ENCODE assay signal across 6 cellular contexts in the genomic region with DNA sequence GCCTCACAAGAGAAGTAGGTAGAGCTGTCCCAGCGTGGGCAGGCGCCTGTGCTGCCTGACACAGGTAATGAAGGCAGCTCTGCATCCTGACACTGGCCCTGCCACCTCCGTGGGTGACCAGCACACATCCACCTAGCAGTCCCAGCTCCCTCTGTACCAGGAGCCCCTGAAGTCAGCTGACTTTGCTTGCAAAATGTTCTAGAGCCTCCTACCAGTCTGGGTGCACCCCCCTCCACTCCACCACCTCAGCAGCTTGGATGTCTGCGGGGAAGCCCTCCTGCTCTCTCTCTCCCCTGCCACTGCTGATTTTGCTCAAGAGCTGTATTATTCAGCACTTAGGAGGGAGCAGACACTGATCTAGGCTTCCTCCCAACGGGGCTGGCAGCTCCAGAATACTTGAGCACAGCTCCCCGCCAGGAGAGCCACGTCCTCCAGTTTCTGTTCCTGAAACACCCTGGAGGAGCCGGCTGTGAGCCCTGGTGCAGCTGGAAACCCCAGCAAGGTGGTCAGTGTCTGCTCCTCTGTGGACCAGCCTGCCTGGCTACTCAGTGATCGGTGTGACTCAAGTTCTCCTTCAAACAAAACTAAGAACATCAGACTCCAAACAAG. TPM values are rescaled to one million over a fixed set of nuclear protein-coding genes. Genes with fewer than 3 reads are reported as not detected.
DNase-seq lines count a peak whose midpoint lies in the region; ATAC-seq, FAIRE-seq and TF ChIP-seq lines count a peak whose summit lies in the region.

No MANE protein-coding gene starts in this region.

- H3K36me3 ChIP-seq in WERI-Rb-1 (no peaks in the 10 kb centered on the region), aorta (ENCODE audit: control insufficient read depth in 1 of 2, insufficient read depth in 2 of 2, low read length in 1 of 2) (no peaks in the 10 kb centered on the region)

- WGBS in aorta, 2 donors, result 27 to 30% methylated on average over 9 of the region's 9 CpGs

- no peak for TF ChIP-seq POLR2A in GM12892 (IDR thresholded peaks at IDR 0.05; ENCODE audit: low read depth, low read length)

- intact Hi-C loops in aorta (cut with DNase I), result loop anchor here (5.0 kb wide), 2 partner anchors 43 to 133 kb away; partner anchors contain the start of genes MVD (in 1 of the 2) and ZC3H18 (in 1 of the 2)

- DNase-seq in GM12892 (ENCODE audit: insufficient read length), result no peak
- DNase-seq in WERI-Rb-1, result no peak
- DNase-seq in aorta, result peak in 1 of 2 donors; percentile 81

- no peaks in the 10 kb centered on the region for H3K27me3 ChIP-seq in WERI-Rb-1 (ENCODE audit: insufficient read depth, low read depth, severe bottlenecking)
- H3K27me3 ChIP-seq in aorta (ENCODE audit: control insufficient read depth in 1 of 2, insufficient read depth in 2 of 2, low read length in 1 of 2), result no peaks in the 10 kb centered on the region

- H3K4me1 ChIP-seq in aorta (ENCODE audit: control insufficient read depth in 1 of 2, insufficient read depth in 2 of 2, low read length in 2 of 2), result peaks cover 0 to 4% of the 10 kb centered on the region in 2 donors

- H3K27ac ChIP-seq in WERI-Rb-1, result no peak overlapping the region
- no peak overlapping the region for H3K27ac ChIP-seq in aorta (ENCODE audit: low read depth in 1 of 2, low read length in 2 of 2)

- peak; percentile 78 for FAIRE-seq in GM12892 (lab: Jason Lieb, UNC)

- H3K4me3 ChIP-seq in WERI-Rb-1 (ENCODE audit: low read depth, low read length) (peak overlapping the region; percentile 48), iPS-11a (ENCODE audit: low read depth, low read length) (peak overlapping the region; percentile 95), aorta (ENCODE audit: low read length in 2 of 2) (peak overlapping the region; percentile 65 to 87)

- no peak for ATAC-seq in aorta (ENCODE audit: low FRiP score)
- ATAC-seq in HG02981 (IDR thresholded peaks at IDR 0.05; ENCODE audit: unreplicated experiment), result no peak
- ATAC-seq in HG02938 (IDR thresholded peaks at IDR 0.05; ENCODE audit: unreplicated experiment), result no peak

- H3K9me3 ChIP-seq in WERI-Rb-1 (ENCODE audit: severe bottlenecking), result no peaks in the 10 kb centered on the region
- no peaks in the 10 kb centered on the region for H3K9me3 ChIP-seq in aorta (ENCODE audit: control insufficient read depth, low read length)

- TF ChIP-seq CTCF in WERI-Rb-1 (IDR thresholded peaks at IDR 0.05; ENCODE audit: low read depth, low read length), result no peak

RNA-seq across cellular contexts. Expression of gene RNF166, which starts 1.0 kb away (rescaled TPM):
- polyA plus RNA-seq in GM12892 (2012; ENCODE audit: missing spikeins), result 5.4 TPM
- total RNA-seq in aorta, result 10 to 100 TPM; 18.0 to 39.4 TPM
- 10 to 100 TPM; 16.2 to 27.4 TPM for polyA plus RNA-seq in aorta

RNA-seq across cellular contexts. Expression of gene CTU2, which starts 1.1 kb away (rescaled TPM):
- 7.5 TPM for polyA plus RNA-seq in GM12892 (2012; ENCODE audit: missing spikeins)
- total RNA-seq in aorta, result 10 to 100 TPM; 15.8 to 17.0 TPM
- 10 to 100 TPM in 1 of 2 donors, 1 to 10 TPM in 1; 4.0 to 18.4 TPM for polyA plus RNA-seq in aorta

RNA-seq across cellular contexts. Expression of gene SNAI3, which starts 18.9 kb away (rescaled TPM):
- polyA plus RNA-seq in GM12892 (2012; ENCODE audit: missing spikeins), result 1.0 TPM
- under 1 TPM; 0.27 to 0.71 TPM for total RNA-seq in aorta
- polyA plus RNA-seq in aorta, result 1 to 10 TPM in 1 of 2 donors, not detected in 1; 1.6 TPM

RNA-seq across cellular contexts. Expression of gene MVD, which starts 42.3 kb away (rescaled TPM):
- 36.6 TPM for polyA plus RNA-seq in GM12892 (2012; ENCODE audit: missing spikeins)
- total RNA-seq in aorta, result 10 to 100 TPM; 26.0 to 26.6 TPM
- 10 to 100 TPM; 19.8 to 57.6 TPM for polyA plus RNA-seq in aorta

RNA-seq across cellular contexts. Expression of gene CYBA, which starts 54.3 kb away (rescaled TPM):
- polyA plus RNA-seq in GM12892 (2012; ENCODE audit: missing spikeins), result 132 TPM
- total RNA-seq in aorta, result 100 to 1,000 TPM in 1 of 2 donors, 10 to 100 TPM in 1; 79.2 to 148 TPM
- polyA plus RNA-seq in aorta, result 100 to 1,000 TPM in 1 of 2 donors, 10 to 100 TPM in 1; 99.0 to 107 TPM
